Comparison of ENCODE assay signal across 1 cellular context in genomic region chr19:18373407-18373891, GRCh38.
TF ChIP-seq lines count a peak whose summit lies in the region.

No MANE protein-coding gene starts in this region.

TF ChIP-seq in endothelial cell of umbilical vein, 7 proteins besides CTCF, POLR2A, EP300 and RAD21:
- no peak for TF ChIP-seq GATA2 (IDR thresholded peaks at IDR 0.05; ENCODE audit: insufficient read depth, insufficient read length, low read depth, low read length)
- no peak for TF ChIP-seq MYC (IDR thresholded peaks at IDR 0.05; ENCODE audit: low read depth, low read length)
- no peak for TF ChIP-seq MAX (IDR thresholded peaks at IDR 0.05; ENCODE audit: insufficient read depth, insufficient read length)
- TF ChIP-seq EZH2 (IDR thresholded peaks at IDR 0.05; ENCODE audit: borderline replicate concordance, low read depth, low read length, severe bottlenecking) = no peak
- TF ChIP-seq POLR2AphosphoS5 (IDR thresholded peaks at IDR 0.05; ENCODE audit: insufficient read depth, low read depth, low read length) = no peak
- no peak for TF ChIP-seq JUN (IDR thresholded peaks at IDR 0.05; ENCODE audit: borderline replicate concordance, insufficient read depth, insufficient read length, low read depth)
